ENCODE assay signal across 29 cellular contexts in genomic region chr7:19744075-19744474, GRCh38. TPM values are rescaled to one million over a fixed set of nuclear protein-coding genes. Genes with fewer than 3 reads are reported as not detected.
"Had no signal": no experiment of that assay in that cellular context is flagged by ENCODE, and none has a peak within 500 bp of the region (broad histone marks: within the 10 kb centered on the region; RNA-seq: fewer than 3 reads in every experiment).

No MANE protein-coding gene starts in this region.

- H3K9me3 ChIP-seq: neutrophil, pancreas, prostate gland, right atrium auricular region, spleen, stomach, suprapubic skin, testis, tibial artery, transverse colon, upper lobe of right lung, uterus had no signal

- H3K4me2 ChIP-seq: smooth muscle cell had no signal

- H3K27me3 ChIP-seq: neutrophil, pancreas, right atrium auricular region, spleen, stomach, testis, tibial artery, transverse colon, upper lobe of right lung, uterus had no signal

- FAIRE-seq: pancreas had no signal

- H3K27ac ChIP-seq: neutrophil, pancreas, prostate gland, right atrium auricular region, skin epidermis, spleen, stomach, suprapubic skin, testis, tibial artery, transverse colon, upper lobe of right lung, uterus had no signal

- DNase-seq: naive thymus-derived CD4-positive, alpha-beta T cell; natural killer cell; nephron progenitor cell; nucleus accumbens; pancreas; retina; spleen; stimulated activated CD4-positive, alpha-beta T cell treated with anti-CD3 and anti-CD28 coated beads, Interleukin-12 subunit alpha, Interleukin-12 subunit beta, amount 100 ng/mL, for 4 hours; stimulated activated CD4-positive, alpha-beta T cell treated with anti-CD3 and anti-CD28 coated beads, Interleukin-1b, Interleukin-23, amount 100 ng/mL, for 48 hours; stimulated activated CD4-positive, alpha-beta T cell treated with anti-CD3 and anti-CD28 coated beads, Interleukin-4, amount 100 ng/mL, for 24 hours; stimulated activated naive B cell treated with anti-CD40 and anti-IgM and Interleukin-4, amounts not matched to agents 10 μg/mL and 1 μg/mL and 100 μg/mL, for 72 hours; stimulated activated naive CD4-positive, alpha-beta T cell treated with Interleukin-2 at 50 U/mL for 16 hours; stomach; testis; tibial artery; transverse colon; upper lobe of right lung; uterus had no signal

- H3K36me3 ChIP-seq: neutrophil, pancreas, prostate gland, right atrium auricular region, spleen, stomach, suprapubic skin, tibial artery, transverse colon, upper lobe of right lung, uterus had no signal

- ATAC-seq: naive thymus-derived CD4-positive, alpha-beta T cell; natural killer cell; pancreas; sciatic nerve; stimulated activated effector memory CD8-positive, alpha-beta T cell treated with anti-CD3 and anti-CD28 coated beads, Interleukin-12 subunit alpha, Interleukin-12 subunit beta, amount 100 ng/mL, for 72 hours; stimulated activated naive B cell treated with anti-CD40 and anti-IgM and Interleukin-4, amounts not matched to agents 10 μg/mL and 1 μg/mL and 100 μg/mL, for 72 hours; upper lobe of right lung had no signal

- H3K4me3 ChIP-seq: pancreas, prostate gland, right atrium auricular region, skin epidermis, smooth muscle cell, spleen, stomach, suprapubic skin, testis, tibial artery, transverse colon, upper lobe of right lung, uterus had no signal

- H3K4me1 ChIP-seq: prostate gland, right atrium auricular region, spleen, stomach, suprapubic skin, testis, tibial artery, transverse colon, upper lobe of right lung, uterus had no signal

RNA-seq across cellular contexts. Expression of gene TMEM196, which starts 29.3 kb away (rescaled TPM):
- total RNA-seq: naive thymus-derived CD4-positive, alpha-beta T cell; natural killer cell; osteocyte; prostate gland; pulmonary artery endothelial cell; right atrium auricular region; sciatic nerve; smooth muscle cell; spleen; subcutaneous adipose tissue; suprapubic skin; upper lobe of right lung had no signal
- polyA plus RNA-seq: naive thymus-derived CD4-positive, alpha-beta T cell; smooth muscle cell had no signal
